Comparison of ENCODE assay signal across 8 cellular contexts in the genomic region with DNA sequence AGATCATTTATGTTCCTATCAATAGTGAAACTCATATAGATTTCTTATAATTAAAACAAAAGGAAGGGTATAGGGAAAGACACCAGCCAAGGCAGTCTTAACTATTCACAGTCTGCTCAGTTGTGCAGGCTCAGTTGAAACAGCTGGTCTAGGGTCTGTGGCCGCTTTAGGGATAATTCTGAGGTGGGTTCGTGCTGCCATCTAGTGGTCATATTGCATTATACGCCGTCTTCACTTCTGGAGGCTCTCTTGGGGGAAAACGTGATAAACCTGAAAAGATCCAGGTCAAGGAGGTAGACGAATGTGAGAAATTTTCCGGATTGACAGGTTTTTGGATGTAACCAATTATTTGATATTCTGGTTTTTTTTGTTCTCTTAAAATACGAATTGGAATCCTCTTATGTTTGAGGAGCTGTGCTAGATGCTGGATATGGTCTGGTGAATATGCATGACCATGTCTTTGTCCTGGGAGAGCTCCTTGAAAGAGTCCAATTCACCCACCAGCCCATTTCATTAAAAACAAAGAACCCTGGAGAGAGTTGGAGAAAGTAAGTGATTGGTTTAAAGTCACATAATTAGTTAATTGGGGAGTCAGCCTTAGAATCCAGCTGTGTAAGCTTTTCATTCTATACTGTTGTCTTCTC.
A peak's percentile ranks its signal among the peaks of the same experiment; 100 is the strongest.
DNase-seq lines count a peak whose midpoint lies in the region; ATAC-seq and TF ChIP-seq lines count a peak whose summit lies in the region.

No MANE protein-coding gene starts in this region.

- intact Hi-C loops in dorsolateral prefrontal cortex (cut with DNase I), result loop anchor here (1.0 to 10.0 kb wide), 4 partner anchors 132 to 493 kb away; a partner anchor contains a TSS
- intact Hi-C loops in lower lobe of right lung (cut with DNase I), result no loop called here

- POLR2A ChIA-PET in activated CD4-positive, alpha-beta T cell treated with anti-CD3 and anti-CD28 coated beads, Interleukin-2, amount 10 ng/mL, durations not matched to agents 7 days and 5 days (lab: Charles Lee), result interaction anchor here (0.6 kb wide), 1 partner anchor 16 kb away, joined by 3 read pairs; no protein-coding TSS in a partner anchor

- no peaks in the 10 kb centered on the region for H3K9me3 Mint-ChIP-seq in activated CD4-positive, alpha-beta T cell treated with anti-CD3 and anti-CD28 coated beads, Interleukin-2, amount 10 ng/mL, durations not matched to agents 7 days and 5 days

- no peaks in the 10 kb centered on the region for H3K4me1 Mint-ChIP-seq in activated CD4-positive, alpha-beta T cell treated with anti-CD3 and anti-CD28 coated beads, Interleukin-2, amount 10 ng/mL, durations not matched to agents 7 days and 5 days

- H3K4me3 ChIP-seq in dorsolateral prefrontal cortex (peak overlapping the region in 8 of 59 donors; percentile 3 to 47 (median 18)), lower lobe of right lung (no peak overlapping the region)

- H3K27me3 Mint-ChIP-seq in activated CD4-positive, alpha-beta T cell treated with anti-CD3 and anti-CD28 coated beads, Interleukin-2, amount 10 ng/mL, durations not matched to agents 7 days and 5 days, result no peaks in the 10 kb centered on the region

- no peaks in the 10 kb centered on the region for H3K36me3 Mint-ChIP-seq in activated CD4-positive, alpha-beta T cell treated with anti-CD3 and anti-CD28 coated beads, Interleukin-2, amount 10 ng/mL, durations not matched to agents 7 days and 5 days (ENCODE audit: low read depth)

- no peak overlapping the region for H3K27ac Mint-ChIP-seq in activated CD4-positive, alpha-beta T cell treated with anti-CD3 and anti-CD28 coated beads, Interleukin-2, amount 10 ng/mL, durations not matched to agents 7 days and 5 days

- ATAC-seq in GM19035 (IDR thresholded peaks at IDR 0.05; ENCODE audit: unreplicated experiment) (peak; percentile 90), HG03159 (IDR thresholded peaks at IDR 0.05; ENCODE audit: unreplicated experiment) (peak; percentile 92), lower lobe of right lung (peak; percentile 71 to 77)

- TF ChIP-seq CTCF in dorsolateral prefrontal cortex (IDR thresholded peaks at IDR 0.05 in 54 of 56, conservative IDR thresholded peaks at IDR 0.05 in 2 of 56; ENCODE audit: low read depth in 1 of 56, partially characterized antibody in 56 of 56) (peak; percentile 74 to 98 (median 91)), lower lobe of right lung (IDR thresholded peaks at IDR 0.05) (peak; percentile 79)

- CTCF ChIA-PET in activated CD4-positive, alpha-beta T cell treated with anti-CD3 and anti-CD28 coated beads, Interleukin-2, amount 10 ng/mL, durations not matched to agents 7 days and 5 days (lab: Charles Lee), result interaction anchor here (0.7 to 2.1 kb wide), 7 partner anchors 14 to 496 kb away, joined by 3 to 9 read pairs (median 4); a partner anchor contains a TSS

- H3K36me3 ChIP-seq in lower lobe of right lung, result no peaks in the 10 kb centered on the region

- H3K27me3 ChIP-seq in dorsolateral prefrontal cortex (no peaks in the 10 kb centered on the region), lower lobe of right lung (ENCODE audit: low read depth) (no peaks in the 10 kb centered on the region)

- H3K4me3 Mint-ChIP-seq in activated CD4-positive, alpha-beta T cell treated with anti-CD3 and anti-CD28 coated beads, Interleukin-2, amount 10 ng/mL, durations not matched to agents 7 days and 5 days, result no peak overlapping the region

- no peaks in the 10 kb centered on the region for H3K4me1 ChIP-seq in lower lobe of right lung

- peak in 11 of 14 donors; percentile 2 to 65 (median 27) for DNase-seq in C1 segment of cervical spinal cord (lab: John Stamatoyannopoulos, UW)
- DNase-seq in NCI-H446 (lab: John Stamatoyannopoulos, UW), result peak; percentile 15 to 63
- peak; percentile 65 for DNase-seq in activated CD4-positive, alpha-beta T cell treated with anti-CD3 and anti-CD28 coated beads, Interleukin-2, amount 10 ng/mL, durations not matched to agents 7 days and 5 days
- peak in 8 of 10 donors; percentile 37 to 76 (median 56) for DNase-seq in dorsolateral prefrontal cortex
- no peak for DNase-seq in lower lobe of right lung
- DNase-seq in stimulated activated CD8-positive, alpha-beta memory T cell treated with anti-CD3 and anti-CD28 coated beads, Interleukin-2, amount 100 ng/mL, for 48 hours (ENCODE audit: low read depth in 2 of 2), result peak; percentile 6 to 11

- H3K9me3 ChIP-seq in lower lobe of right lung, result no peaks in the 10 kb centered on the region

- no peak overlapping the region for H3K27ac ChIP-seq in dorsolateral prefrontal cortex
- no peak overlapping the region for H3K27ac ChIP-seq in lower lobe of right lung
